Comparison of ENCODE assay signal across 9 cellular contexts in genomic region chr7:156650042-156650441, GRCh38. TPM values are rescaled to one million over a fixed set of nuclear protein-coding genes. Genes with fewer than 3 reads are reported as not detected.
DNase-seq lines count a peak whose midpoint lies in the region; ATAC-seq, FAIRE-seq and TF ChIP-seq lines count a peak whose summit lies in the region.
"Had no signal": no experiment of that assay in that cellular context is flagged by ENCODE, and none has a peak within 500 bp of the region (broad histone marks: within the 10 kb centered on the region; RNA-seq: fewer than 3 reads in every experiment).

No MANE protein-coding gene starts in this region.

- H3K36me3 ChIP-seq in mammary epithelial cell (ENCODE audit: insufficient read depth, low read length): no peaks in the 10 kb centered on the region
- H3K36me3 ChIP-seq in breast epithelium: peaks cover 5% of the 10 kb centered on the region

- CTCF ChIA-PET in mammary epithelial cell (lab: Charles Lee; ENCODE audit: low non-redundant PET): no interaction called here

- no peak overlapping the region for H3K4me3 ChIP-seq in mammary epithelial cell (replicated peaks in 1 of 3; ENCODE audit: insufficient read depth in 1 of 3, low read depth in 2 of 3, low read length in 3 of 3)
- H3K4me3 ChIP-seq in breast epithelium: no peak overlapping the region

- in situ Hi-C loops in mammary epithelial cell (cut with MboI; ENCODE audit: low sequenced_read_pairs in 2 of 2): no loop called here

- peak; percentile 13 to 34 for TF ChIP-seq CTCF in mammary epithelial cell (conservative IDR thresholded peaks at IDR 0.05 in 1 of 2, IDR thresholded peaks at IDR 0.05 in 1 of 2; ENCODE audit: extremely low read depth in 1 of 2, insufficient read depth in 1 of 2, low read depth in 1 of 2, low read length in 2 of 2)
- TF ChIP-seq CTCF in breast epithelium (IDR thresholded peaks at IDR 0.05): no peak
- peak; percentile 49 for TF ChIP-seq CTCF in foreskin keratinocyte (conservative IDR thresholded peaks at IDR 0.05)

- peak; percentile 54 for ATAC-seq in foreskin keratinocyte
- no peak for ATAC-seq in HG02870 (IDR thresholded peaks at IDR 0.05; ENCODE audit: unreplicated experiment)

- DNase-seq in mammary epithelial cell (no peak), breast epithelium (ENCODE audit: low spot score in 2 of 2) (no peak), RPMI8226 (peak; percentile 18), foreskin keratinocyte (no peak), urothelium cell line (ENCODE audit: low spot score) (peak; percentile 8), mucosa of gallbladder (ENCODE audit: low spot score) (no peak), DMS79 (lab: John Stamatoyannopoulos, UW) (no peak)

- dilution Hi-C loops in mammary epithelial cell (cut with HindIII; ENCODE audit: low sequenced_read_pairs): no loop called here

- no peak overlapping the region for H3K9ac ChIP-seq in mammary epithelial cell (ENCODE audit: insufficient read depth, low read length)

- no peaks in the 10 kb centered on the region for H3K9me3 ChIP-seq in mammary epithelial cell (replicated peaks; ENCODE audit: insufficient read depth, low read length)
- no peaks in the 10 kb centered on the region for H3K9me3 ChIP-seq in breast epithelium

- H3K27me3 ChIP-seq in mammary epithelial cell (ENCODE audit: insufficient read depth, low read length): no peaks in the 10 kb centered on the region
- no peaks in the 10 kb centered on the region for H3K27me3 ChIP-seq in breast epithelium
- no peaks in the 10 kb centered on the region for H3K27me3 ChIP-seq in foreskin keratinocyte

- no peak for TF ChIP-seq POLR2A in breast epithelium (IDR thresholded peaks at IDR 0.05)

- no peak for FAIRE-seq in urothelium cell line (lab: Jason Lieb, UNC)
- FAIRE-seq: H54 had no signal

- no peaks in the 10 kb centered on the region for H3K4me1 ChIP-seq in mammary epithelial cell (ENCODE audit: insufficient read depth, low read length)
- no peaks in the 10 kb centered on the region for H3K4me1 ChIP-seq in breast epithelium
- peaks cover 3% of the 10 kb centered on the region for H3K4me1 ChIP-seq in foreskin keratinocyte

- H4K20me1 ChIP-seq in mammary epithelial cell (ENCODE audit: insufficient read depth, low read length): no peaks in the 10 kb centered on the region

- H3K4me2 ChIP-seq in mammary epithelial cell (ENCODE audit: insufficient read depth, low read depth, low read length): no peak overlapping the region

- no peaks in the 10 kb centered on the region for H3K79me2 ChIP-seq in mammary epithelial cell (ENCODE audit: insufficient read depth, low read length)

- 83% methylated on average over 8 of the region's 9 CpGs for WGBS in mammary epithelial cell (ENCODE audit: low coverage, missing lambda C conversion rate)

- H2AFZ ChIP-seq in mammary epithelial cell (ENCODE audit: low read depth, low read length): no peak overlapping the region

- H3K27ac ChIP-seq in mammary epithelial cell (ENCODE audit: insufficient read depth, low read depth, low read length) (no peak overlapping the region), breast epithelium (no peak overlapping the region), foreskin keratinocyte (no peak overlapping the region)

- intact Hi-C loops in mammary epithelial cell (cut with micrococcal nuclease) (loop anchor here (10.0 kb wide), 1 partner anchor 115 kb away; no protein-coding TSS in a partner anchor), breast epithelium (cut with DNase I; ENCODE audit: low total_unique reads) (no loop called here)

- no TSS peak for BruUV-seq in mammary epithelial cell (replicated peaks; lab: Mats Ljungman, UMichigan)

RNA-seq across cellular contexts. Expression of gene RNF32, which starts 9.5 kb away (rescaled TPM):
- total RNA-seq in mammary epithelial cell: 1 to 10 TPM in 1 of 2 donors, under 1 TPM in 1; 0.96 to 1.0 TPM
- polyA plus RNA-seq in mammary epithelial cell: 1.00 TPM
- not detected for polyA minus RNA-seq in mammary epithelial cell
- total RNA-seq in breast epithelium: 1 to 10 TPM in 2 of 3 donors, under 1 TPM in 1; 0.98 to 2.9 (median 1.3) TPM
- 0.68 and 0.74 TPM in 2 replicates for total RNA-seq in foreskin keratinocyte
- polyA plus RNA-seq in foreskin keratinocyte: 0.69 and 0.91 TPM in 2 replicates
- total RNA-seq in mucosa of gallbladder: 1.8 TPM

Comparison
In these comparisons a context has a peak if more than half of its experiments do, and no peak if none do; other contexts are left out.
1. CTCF ChIP-seq: peak in mammary epithelial cell (2 of 2) and foreskin keratinocyte (single experiment); none in breast epithelium (0 of 3).
2. DNase-seq: peak in RPMI8226 (single experiment) and urothelium cell line (single experiment); none in mammary epithelial cell (single experiment), breast epithelium (0 of 2), foreskin keratinocyte (0 of 2), mucosa of gallbladder (single experiment) and DMS79 (single experiment).